ENCODE assay signal across 31 cellular contexts in genomic region chr14:43056106-43056505, GRCh38.
DNase-seq lines count a peak whose midpoint lies in the region; ATAC-seq, FAIRE-seq and TF ChIP-seq lines count a peak whose summit lies in the region.
"Had no signal": no experiment of that assay in that cellular context is flagged by ENCODE, and none has a peak within 500 bp of the region (broad histone marks: within the 10 kb centered on the region; RNA-seq: fewer than 3 reads in every experiment).

No MANE protein-coding gene starts in this region.

- H3K27ac ChIP-seq in HepG2 (ENCODE audit: extremely low read length, insufficient read depth, low read length) (no peak overlapping the region), right lobe of liver (no peak overlapping the region), Karpas-422 (ENCODE audit: low read length) (no peak overlapping the region)
- H3K27ac ChIP-seq: 22Rv1; A549; BLaER1; BLaER1 treated with 17β-estradiol and CSF1 and Interleukin-3, amounts not matched to agents 10 nM and 100 nM; C4-2B had no signal

- H3K4me2 ChIP-seq in HepG2 (ENCODE audit: low read depth, low read length): no peak overlapping the region
- H3K4me2 ChIP-seq in Karpas-422 (ENCODE audit: low read depth, low read length, poor library complexity, severe bottlenecking): no peak overlapping the region
- H3K4me2 ChIP-seq: A549; BLaER1; BLaER1 treated with 17β-estradiol and CSF1 and Interleukin-3, amounts not matched to agents 10 nM and 100 nM had no signal

- no peak for TF ChIP-seq POLR2A in HepG2 (IDR thresholded peaks at IDR 0.05; ENCODE audit: insufficient read depth in 1 of 2, low read depth in 2 of 2, low read length in 2 of 2)
- TF ChIP-seq POLR2A in right lobe of liver (IDR thresholded peaks at IDR 0.05): no peak

- FAIRE-seq in HepG2 (lab: Jason Lieb, UNC): no peak
- FAIRE-seq: A204.1, A549, D721Med had no signal

- H3K36me3 ChIP-seq in HepG2 (replicated peaks in 1 of 2; ENCODE audit: control insufficient read depth in 1 of 2, insufficient read depth in 2 of 2, low read length in 2 of 2) (no peaks in the 10 kb centered on the region), right lobe of liver (no peaks in the 10 kb centered on the region), Karpas-422 (ENCODE audit: insufficient read depth, low read length) (no peaks in the 10 kb centered on the region)
- H3K36me3 ChIP-seq: BE2C; BLaER1; BLaER1 treated with 17β-estradiol and CSF1 and Interleukin-3, amounts not matched to agents 10 nM and 100 nM had no signal

- TF ChIP-seq RAD21 in HepG2 (CRISPR knock-in tag; IDR thresholded peaks at IDR 0.05): no peak

- CTCF ChIA-PET in HepG2 (lab: Yijun Ruan, JAX; ENCODE audit: low intra/inter-chr PET ratio, low total read pairs): no interaction called here

- no peak for DNase-seq in HepG2 (ENCODE audit: low spot score)
- DNase-seq in right lobe of liver: no peak
- no peak for DNase-seq in Karpas-422
- no peak for DNase-seq in NCI-H345 treated with DMSO at 0.1 percent for 48 hours (lab: John Stamatoyannopoulos, UW; ENCODE audit: unreplicated experiment)
- DNase-seq: 8988T; ACHN; AML-193; BE2C; C1 segment of cervical spinal cord; Caco-2; Calu3; CD4-positive, alpha-beta memory T cell; CD4-positive, alpha-beta T cell; CD4-positive, CD25-positive, alpha-beta regulatory T cell; CD8-positive, alpha-beta memory T cell; CD8-positive, alpha-beta T cell; COR-L47; DMS 273 treated with DMSO at 0.1 percent for 48 hours; DMS153; DMS53; DMS79; DMS79 treated with DMSO at 0.1 percent for 48 hours; DND-41; EL had no signal

- POLR2A ChIA-PET in HepG2 (lab: Yijun Ruan, JAX): no interaction called here

- H3K27me3 ChIP-seq in HepG2 (ENCODE audit: control insufficient read depth in 1 of 2, insufficient read depth in 2 of 2, low read length in 2 of 2) (no peaks in the 10 kb centered on the region), right lobe of liver (no peaks in the 10 kb centered on the region), Karpas-422 (ENCODE audit: low read length) (no peaks in the 10 kb centered on the region)
- H3K27me3 ChIP-seq: BE2C; BLaER1; BLaER1 treated with 17β-estradiol and CSF1 and Interleukin-3, amounts not matched to agents 10 nM and 100 nM had no signal

- intact Hi-C loops in HepG2 (cut with micrococcal nuclease; ENCODE audit: unreplicated experiment): no loop called here
- intact Hi-C loops in right lobe of liver (cut with DNase I): no loop called here

- H2AFZ ChIP-seq in HepG2 (ENCODE audit: low read length) (no peak overlapping the region), Karpas-422 (ENCODE audit: low read length) (peak overlapping the region; percentile 72)

- 1% methylated on average over 1 of the region's 1 CpG for WGBS in HepG2 (ENCODE audit: low lambda C conversion rate)
- 35% methylated on average over 1 of the region's 1 CpG for WGBS in right lobe of liver (ENCODE audit: insufficient coverage, low coverage, low lambda C conversion rate, missing lambda C conversion rate)

- H4K20me1 ChIP-seq in HepG2 (ENCODE audit: insufficient read depth, low read length) (no peaks in the 10 kb centered on the region), Karpas-422 (ENCODE audit: insufficient read depth, low read depth, low read length) (no peaks in the 10 kb centered on the region)
- H4K20me1 ChIP-seq: BLaER1; BLaER1 treated with 17β-estradiol and CSF1 and Interleukin-3, amounts not matched to agents 10 nM and 100 nM had no signal

- H3K4me3 ChIP-seq in HepG2 (replicated peaks in 1 of 3; ENCODE audit: insufficient read depth in 1 of 3, low read depth in 2 of 3, low read length in 3 of 3): no peak overlapping the region
- no peak overlapping the region for H3K4me3 ChIP-seq in right lobe of liver
- no peak overlapping the region for H3K4me3 ChIP-seq in Karpas-422 (ENCODE audit: low read length)
- H3K4me3 ChIP-seq: A549; BLaER1; BLaER1 treated with 17β-estradiol and CSF1 and Interleukin-3, amounts not matched to agents 10 nM and 100 nM had no signal

- no peak for ATAC-seq in HepG2
- ATAC-seq in right lobe of liver: no peak
- ATAC-seq: A549; CD8-positive, alpha-beta T cell had no signal

- in situ Hi-C loops in HepG2 (cut with HindIII; ENCODE audit: extremely low pct_ligation_motif_present, low pct_unique_long_range_greater_than_20kb): no loop called here

- H3K9me3 ChIP-seq in HepG2 (ENCODE audit: low read length) (peaks cover 97% of the 10 kb centered on the region), right lobe of liver (no peaks in the 10 kb centered on the region), Karpas-422 (ENCODE audit: low read length) (peaks cover 3% of the 10 kb centered on the region)
- H3K9me3 ChIP-seq: A549; BE2C; BLaER1; BLaER1 treated with 17β-estradiol and CSF1 and Interleukin-3, amounts not matched to agents 10 nM and 100 nM; Caco-2 had no signal

- H3K4me1 ChIP-seq in HepG2 (ENCODE audit: insufficient read depth, low read length) (no peaks in the 10 kb centered on the region), right lobe of liver (no peaks in the 10 kb centered on the region), Karpas-422 (ENCODE audit: low read length) (no peaks in the 10 kb centered on the region)
- H3K4me1 ChIP-seq: A549, BE2C, BLaER1, Caco-2 had no signal

- H3K9ac ChIP-seq in HepG2 (ENCODE audit: insufficient read depth, low read depth, low read length): no peak overlapping the region
- no peak overlapping the region for H3K9ac ChIP-seq in Karpas-422 (ENCODE audit: low read length)
- H3K9ac ChIP-seq: BLaER1; BLaER1 treated with 17β-estradiol and CSF1 and Interleukin-3, amounts not matched to agents 10 nM and 100 nM had no signal

- no TSS peak for BruUV-seq in HepG2 (replicated peaks; lab: Mats Ljungman, UMichigan)

- H3K79me2 ChIP-seq in HepG2 (ENCODE audit: insufficient read depth, low read length): no peaks in the 10 kb centered on the region
- H3K79me2 ChIP-seq in Karpas-422 (ENCODE audit: low read length): no peaks in the 10 kb centered on the region

- TF ChIP-seq CTCF in HepG2 (CRISPR knock-in tag; IDR thresholded peaks at IDR 0.05): no peak
- no peak for TF ChIP-seq CTCF in right lobe of liver (IDR thresholded peaks at IDR 0.05)

- TF ChIP-seq EP300 in HepG2 (IDR thresholded peaks at IDR 0.05; ENCODE audit: low read depth in 2 of 2, low read length in 2 of 2) (no peak), HepG2 (CRISPR knock-in tag; IDR thresholded peaks at IDR 0.05; ENCODE audit: borderline replicate concordance) (no peak)

- H3K9me2 ChIP-seq in Karpas-422 (replicated peaks; ENCODE audit: insufficient read depth, low read length): no peaks in the 10 kb centered on the region

TF ChIP-seq in HepG2, 621 proteins besides CTCF, POLR2A, EP300 and RAD21:
- TF ChIP-seq SAP130 (CRISPR knock-in tag; IDR thresholded peaks at IDR 0.05; ENCODE audit: low read depth) (no peak), U2AF2 (IDR thresholded peaks at IDR 0.05; ENCODE audit: low read depth, low read length) (no peak), ZNF737 (CRISPR knock-in tag; IDR thresholded peaks at IDR 0.05; ENCODE audit: borderline replicate concordance) (no peak), USF2 (IDR thresholded peaks at IDR 0.05; ENCODE audit: low read depth, low read length) (no peak), USF2 (CRISPR knock-in tag; IDR thresholded peaks at IDR 0.05; ENCODE audit: borderline replicate concordance) (0 out of 2 replicates have a peak, but pooled peaks have one; percentile 7), ZNF781 (CRISPR knock-in tag; IDR thresholded peaks at IDR 0.05; ENCODE audit: borderline replicate concordance, not compliant biosample characterization) (no peak), HDAC1 (CRISPR knock-in tag; IDR thresholded peaks at IDR 0.05) (0 out of 2 replicates have a peak, but pooled peaks have one; percentile 15), ATF7-NPFF (CRISPR knock-in tag; IDR thresholded peaks at IDR 0.05; ENCODE audit: low read depth) (no peak), ATF7 (IDR thresholded peaks at IDR 0.05) (peak; percentile 99), ATF7 (CRISPR knock-in tag; IDR thresholded peaks at IDR 0.05) (no peak), ATRX (CRISPR knock-in tag; IDR thresholded peaks at IDR 0.05; ENCODE audit: borderline replicate concordance) (no peak)
